Comparison of ENCODE assay signal across 8 cellular contexts in the genomic region with DNA sequence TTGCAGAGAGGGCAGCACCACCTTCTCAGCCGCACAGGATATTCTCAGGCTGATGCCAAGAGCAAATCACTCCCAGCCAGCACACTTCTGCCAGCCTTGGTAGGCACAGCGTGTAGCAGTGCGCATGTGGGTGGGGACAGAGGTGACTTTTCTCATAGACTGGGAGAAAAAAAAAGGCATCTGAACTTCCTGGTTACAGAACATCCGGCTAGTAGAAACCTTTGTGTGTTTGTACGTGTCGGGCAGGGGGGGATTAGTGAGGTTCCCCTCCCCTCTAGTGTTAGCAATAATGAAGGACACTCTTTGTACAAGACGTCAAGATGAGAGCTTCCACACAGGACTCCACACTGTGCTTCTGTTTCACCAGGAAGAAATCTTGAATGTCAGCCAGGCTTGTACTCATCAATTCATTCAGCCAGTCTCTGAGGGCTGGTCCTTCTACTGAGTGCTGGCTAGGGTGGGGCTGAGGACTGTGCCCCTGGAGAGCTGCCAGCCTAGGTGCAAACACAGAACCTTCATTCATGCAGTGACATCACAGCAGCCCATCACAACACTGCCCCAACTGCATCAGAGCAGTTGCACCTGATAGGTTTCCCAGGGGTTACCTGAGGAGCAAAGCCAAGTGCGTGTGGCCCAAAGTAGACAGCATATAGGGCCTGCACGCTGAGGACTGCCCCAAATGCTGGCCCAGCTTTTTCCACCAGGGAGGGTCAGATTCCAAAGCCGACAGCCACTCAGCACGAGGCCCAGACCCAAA. TPM values are rescaled to one million over a fixed set of nuclear protein-coding genes. Genes with fewer than 3 reads are reported as not detected.
DNase-seq lines count a peak whose midpoint lies in the region; ATAC-seq and TF ChIP-seq lines count a peak whose summit lies in the region.

No MANE protein-coding gene starts in this region.

- ATAC-seq in HG02588 (IDR thresholded peaks at IDR 0.05; ENCODE audit: unreplicated experiment), result no peak

- no peaks in the 10 kb centered on the region for H3K9me3 Mint-ChIP-seq in CD14-positive monocyte

- peak overlapping the region in 3 of 4 donors; percentile 60 to 94 (median 90) for H3K27ac ChIP-seq in Peyer's patch
- H3K27ac ChIP-seq in duodenal mucosa (ENCODE audit: low read depth, low read length), result peak overlapping the region; percentile 89
- H3K27ac ChIP-seq in prostate gland, result peak overlapping the region; percentile 38 to 51

- no peaks in the 10 kb centered on the region for H3K9me3 ChIP-seq in Peyer's patch
- no peaks in the 10 kb centered on the region for H3K9me3 ChIP-seq in duodenal mucosa (ENCODE audit: control insufficient read depth in 1 of 2, low read length in 2 of 2)
- H3K9me3 ChIP-seq in prostate gland, result no peaks in the 10 kb centered on the region

- no peaks in the 10 kb centered on the region for H3K36me3 Mint-ChIP-seq in CD14-positive monocyte

- H3K4me1 ChIP-seq in Peyer's patch, result no peaks in the 10 kb centered on the region
- peaks cover 15 to 25% of the 10 kb centered on the region in 2 donors for H3K4me1 ChIP-seq in duodenal mucosa (ENCODE audit: control insufficient read depth in 1 of 2, insufficient read depth in 2 of 2, low read length in 2 of 2)
- H3K4me1 ChIP-seq in prostate gland (replicated peaks), result no peaks in the 10 kb centered on the region

- H3K9ac ChIP-seq in duodenal mucosa (ENCODE audit: low read depth in 1 of 2, low read length in 2 of 2), result peak overlapping the region; percentile 51 to 65

- H3K27me3 ChIP-seq in Peyer's patch (no peaks in the 10 kb centered on the region), duodenal mucosa (ENCODE audit: control insufficient read depth in 1 of 2, insufficient read depth in 2 of 2, low read length in 2 of 2) (no peaks in the 10 kb centered on the region), prostate gland (replicated peaks; ENCODE audit: insufficient read depth) (no peaks in the 10 kb centered on the region)

- H3K4me1 Mint-ChIP-seq in CD14-positive monocyte, result peaks cover 17% of the 10 kb centered on the region

- H3K4me3 Mint-ChIP-seq in CD14-positive monocyte, result no peak overlapping the region

- intact Hi-C loops in prostate gland (cut with DNase I) (no loop called here), CD14-positive monocyte (cut with micrococcal nuclease) (no loop called here)

- TF ChIP-seq CTCF in GM12865 (IDR thresholded peaks at IDR 0.05; ENCODE audit: insufficient read depth, low read depth, low read length, missing control alignments) (no peak), Peyer's patch (IDR thresholded peaks at IDR 0.05) (peak in 2 of 6 experiments; percentile 9 to 32), prostate gland (IDR thresholded peaks at IDR 0.05) (no peak), CD14-positive monocyte (IDR thresholded peaks at IDR 0.05) (no peak)

- peaks cover 0 to 14% (median 0%) of the 10 kb centered on the region in 3 donors for H3K27me3 Mint-ChIP-seq in CD14-positive monocyte (ENCODE audit: low read depth in 3 of 3)

- 21% methylated on average over 11 of the region's 11 CpGs for WGBS in prostate gland

- no peak overlapping the region for H3K4me3 ChIP-seq in GM12865 (ENCODE audit: low read depth, low read length)
- no peak overlapping the region for H3K4me3 ChIP-seq in Peyer's patch
- H3K4me3 ChIP-seq in duodenal mucosa (ENCODE audit: low read depth in 1 of 2, low read length in 2 of 2), result no peak overlapping the region
- no peak overlapping the region for H3K4me3 ChIP-seq in prostate gland

- DNase-seq in GM12865 (ENCODE audit: low read depth) (peak; percentile 9), Peyer's patch (peak in 2 of 3 donors; percentile 82 to 87), prostate gland (ENCODE audit: low spot score) (peak; percentile 41), CD14-positive monocyte (ENCODE audit: low spot score) (no peak), putamen (ENCODE audit: low spot score) (no peak), iPS-NIHi7 (ENCODE audit: extremely low spot score) (no peak)

- H3K27ac Mint-ChIP-seq in CD14-positive monocyte, result no peak overlapping the region

- H3K36me3 ChIP-seq in Peyer's patch (no peaks in the 10 kb centered on the region), duodenal mucosa (ENCODE audit: control insufficient read depth in 1 of 2, insufficient read depth in 2 of 2, low read length in 2 of 2) (no peaks in the 10 kb centered on the region), prostate gland (no peaks in the 10 kb centered on the region)

- TF ChIP-seq POLR2A in Peyer's patch (IDR thresholded peaks at IDR 0.05), result peak; percentile 48 to 52
- TF ChIP-seq POLR2A in prostate gland (IDR thresholded peaks at IDR 0.05), result no peak

RNA-seq across cellular contexts. Expression of a gene that starts 34.7 kb away (rescaled TPM):
- total RNA-seq in Peyer's patch (1,000 to 10,000 TPM in 1 of 4 donors, 100 to 1,000 TPM in 3; 366 to 1,287 (median 800) TPM), prostate gland (100 to 1,000 TPM; 230 to 237 TPM)
- 100 to 1,000 TPM; 436 to 491 TPM for polyA plus RNA-seq in CD14-positive monocyte

Comparison
In these comparisons a context has a peak if more than half of its experiments do, and no peak if none do; other contexts are left out.
1. DNase-seq: peak in GM12865 (single experiment), Peyer's patch (2 of 3) and prostate gland (single experiment); none in CD14-positive monocyte (single experiment), putamen (single experiment) and iPS-NIHi7 (single experiment).
2. Peak in every context shown above with its lines, with median percentiles within 50 percentile points of each other: H3K27ac ChIP-seq.